9 cellular contexts compared by ENCODE assay signal in the genomic region with DNA sequence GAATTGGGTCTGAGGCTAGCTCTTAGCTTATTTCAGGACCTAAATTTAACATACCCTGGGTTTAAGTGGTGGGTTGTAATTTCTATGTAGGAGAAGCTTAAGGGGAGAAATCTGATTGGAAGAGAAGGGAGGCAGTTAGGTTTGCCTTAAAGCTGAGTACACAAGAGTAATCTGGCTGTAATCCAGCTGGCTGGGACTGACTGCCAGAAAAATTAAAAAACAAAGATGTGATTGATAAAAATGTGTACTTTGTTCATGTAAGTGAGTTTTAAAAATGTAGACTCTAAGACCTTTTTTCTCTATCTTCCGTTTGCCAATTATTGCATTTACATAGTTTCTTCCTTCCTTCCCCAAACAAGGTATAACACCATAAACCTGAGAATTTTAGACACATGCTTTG. TPM values are rescaled to one million over a fixed set of nuclear protein-coding genes. Genes with fewer than 3 reads are reported as not detected.
DNase-seq lines count a peak whose midpoint lies in the region; ATAC-seq, FAIRE-seq and TF ChIP-seq lines count a peak whose summit lies in the region.
"Had no signal": no experiment of that assay in that cellular context is flagged by ENCODE, and none has a peak within 500 bp of the region (broad histone marks: within the 10 kb centered on the region; RNA-seq: fewer than 3 reads in every experiment).

No MANE protein-coding gene starts in this region.

- no peaks in the 10 kb centered on the region for H3K9me3 Mint-ChIP-seq in natural killer cell
- H3K9me3 Mint-ChIP-seq: neural crest cell had no signal

- intact Hi-C loops in adrenal gland (cut with DNase I): no loop called here
- intact Hi-C loops in pancreas (cut with DNase I): no loop called here
- intact Hi-C loops in natural killer cell (cut with micrococcal nuclease): no loop called here

- DNase-seq in NCI-H1092 (lab: John Stamatoyannopoulos, UW) (peak; percentile 83), adrenal gland (peak in 3 of 7 donors; percentile 35 to 66 (median 55)), pancreas (peak in 4 of 6 donors; percentile 37 to 72 (median 67)), natural killer cell (no peak)

- H3K36me3 ChIP-seq in adrenal gland (replicated peaks in 1 of 2): no peaks in the 10 kb centered on the region
- no peaks in the 10 kb centered on the region for H3K36me3 ChIP-seq in pancreas

- peaks cover 0 to 4% of the 10 kb centered on the region in 2 donors for H3K4me1 Mint-ChIP-seq in natural killer cell

- TF ChIP-seq CTCF in adrenal gland (IDR thresholded peaks at IDR 0.05) (no peak), pancreas (IDR thresholded peaks at IDR 0.05) (no peak), natural killer cell (IDR thresholded peaks at IDR 0.05) (no peak)

- H3K27ac ChIP-seq in adrenal gland (peak overlapping the region; percentile 5 to 68 (median 27)), pancreas (peak overlapping the region; percentile 28 to 80 (median 58))

- WGBS in adrenal gland, 4 donors: 12 to 24% (median 19%) methylated on average over 1 of the region's 1 CpG
- 0 to 3% methylated on average over 1 of the region's 1 CpG for WGBS in pancreas, 2 donors

- H3K4me1 ChIP-seq in adrenal gland (replicated peaks in 1 of 2): peaks cover 18 to 32% of the 10 kb centered on the region in 2 donors
- peaks cover 12 to 25% (median 19%) of the 10 kb centered on the region in 3 donors for H3K4me1 ChIP-seq in pancreas

- H3K9me3 ChIP-seq in adrenal gland (replicated peaks in 1 of 3) (no peaks in the 10 kb centered on the region), pancreas (no peaks in the 10 kb centered on the region)

- peak; percentile 5 for FAIRE-seq in pancreas (lab: Jason Lieb, UNC)
- FAIRE-seq: G401.6 had no signal

- TF ChIP-seq POLR2A in adrenal gland (IDR thresholded peaks at IDR 0.05): no peak

- H3K4me3 Mint-ChIP-seq in natural killer cell: no peak overlapping the region
- H3K4me3 Mint-ChIP-seq: neural crest cell had no signal

- ATAC-seq in pancreas: peak; percentile 80 to 89 (median 86)
- ATAC-seq in natural killer cell: no peak
- ATAC-seq in GM21515 (IDR thresholded peaks at IDR 0.05; ENCODE audit: unreplicated experiment): no peak
- ATAC-seq in HG03571 (IDR thresholded peaks at IDR 0.05; ENCODE audit: unreplicated experiment): no peak

- H3K27ac Mint-ChIP-seq in natural killer cell: no peak overlapping the region

- H3K36me3 Mint-ChIP-seq in natural killer cell: no peaks in the 10 kb centered on the region

- H3K27me3 Mint-ChIP-seq in natural killer cell (ENCODE audit: low read depth in 2 of 2): no peaks in the 10 kb centered on the region

- H3K4me3 ChIP-seq in adrenal gland (no peak overlapping the region), pancreas (peak overlapping the region in 1 of 4 donors; percentile 2)

- no peaks in the 10 kb centered on the region for H3K27me3 ChIP-seq in adrenal gland
- no peaks in the 10 kb centered on the region for H3K27me3 ChIP-seq in pancreas

RNA-seq across cellular contexts. Expression of a gene that starts 17.4 kb away (rescaled TPM):
- total RNA-seq in adrenal gland (1 to 10 TPM in 2 of 8 donors, not detected in 6; 1.1 to 2.0 TPM), pancreas (1 to 10 TPM in 1 of 6 donors, under 1 TPM in 1, not detected in 4; 0.67 to 2.3 TPM), natural killer cell (not detected)
- polyA plus RNA-seq in adrenal gland (1 to 10 TPM in 1 of 3 donors, under 1 TPM in 1, not detected in 1; 0.56 to 1.3 TPM), pancreas (under 1 TPM in 1 of 2 donors, not detected in 1; 0.49 TPM)
- total RNA-seq: fibroblast of lung, neural crest cell had no signal
- polyA plus RNA-seq: fibroblast of lung had no signal

RNA-seq across cellular contexts. Expression of a gene that starts 19.9 kb away (rescaled TPM):
- 10 to 100 TPM; 10.1 to 69.9 (median 24.1) TPM for total RNA-seq in adrenal gland
- 10 to 100 TPM; 13.5 to 46.4 (median 39.0) TPM for polyA plus RNA-seq in adrenal gland
- 1 to 10 TPM; 2.2 to 7.9 (median 2.7) TPM for total RNA-seq in pancreas
- polyA plus RNA-seq in pancreas: 10 to 100 TPM in 1 of 2 donors, 1 to 10 TPM in 1; 8.3 to 14.6 TPM
- 1 to 10 TPM; 2.1 to 2.7 (median 2.4) TPM for total RNA-seq in natural killer cell

RNA-seq across cellular contexts. Expression of a gene that starts 22.4 kb away (rescaled TPM):
- total RNA-seq in adrenal gland (10 to 100 TPM; 17.1 to 41.2 (median 28.9) TPM), pancreas (10 to 100 TPM; 12.7 to 18.3 (median 15.0) TPM), natural killer cell (10 to 100 TPM; 22.3 to 26.4 (median 23.3) TPM)
- polyA plus RNA-seq in adrenal gland (10 to 100 TPM in 2 of 3 donors, 1 to 10 TPM in 1; 6.4 to 24.7 (median 13.5) TPM), pancreas (1 to 10 TPM; 6.8 to 9.3 TPM)

RNA-seq across cellular contexts. Expression of a gene that starts 22.5 kb away (rescaled TPM):
- 10 to 100 TPM; 28.5 to 74.5 (median 52.6) TPM for total RNA-seq in adrenal gland
- 10 to 100 TPM; 42.4 to 84.8 (median 79.0) TPM for polyA plus RNA-seq in adrenal gland
- 10 to 100 TPM; 22.0 to 40.6 (median 32.2) TPM for total RNA-seq in pancreas
- 10 to 100 TPM; 69.5 to 91.3 TPM for polyA plus RNA-seq in pancreas
- 100 to 1,000 TPM in 2 of 3 donors, 10 to 100 TPM in 1; 76.4 to 118 (median 101) TPM for total RNA-seq in natural killer cell

RNA-seq across cellular contexts. Expression of a gene that starts 39.1 kb away (rescaled TPM):
- total RNA-seq in adrenal gland: 100 to 1,000 TPM in 1 of 8 donors, 10 to 100 TPM in 7; 47.0 to 142 (median 59.0) TPM
- 100 to 1,000 TPM in 1 of 3 donors, 10 to 100 TPM in 2; 47.6 to 113 (median 52.0) TPM for polyA plus RNA-seq in adrenal gland
- total RNA-seq in pancreas: 10 to 100 TPM; 15.7 to 24.3 (median 18.8) TPM
- 10 to 100 TPM; 23.9 to 29.6 TPM for polyA plus RNA-seq in pancreas
- total RNA-seq in natural killer cell: 10 to 100 TPM; 15.7 to 19.7 (median 18.8) TPM

Comparison
In these comparisons a context has a peak if more than half of its experiments do, and no peak if none do; other contexts are left out.
1. ATAC-seq: peak in pancreas (4 of 4); none in natural killer cell (0 of 3), GM21515 (single experiment) and HG03571 (single experiment).